1 cellular context compared by ENCODE assay signal in genomic region chr10:86706401-86706841, GRCh38.
TF ChIP-seq lines count a peak whose summit lies in the region.

No MANE protein-coding gene starts in this region.

TF ChIP-seq in GM23338, 12 proteins besides CTCF, POLR2A, EP300 and RAD21:
- TF ChIP-seq ZNF114 (CRISPR knock-in tag; IDR thresholded peaks at IDR 0.05) (no peak), NANOG (IDR thresholded peaks at IDR 0.05; ENCODE audit: borderline replicate concordance) (no peak), STAT1 (IDR thresholded peaks at IDR 0.05; ENCODE audit: unreplicated experiment) (no peak), CREB1 (CRISPR knock-in tag; IDR thresholded peaks at IDR 0.05; ENCODE audit: low read depth) (no peak), ZNF331 (CRISPR knock-in tag; IDR thresholded peaks at IDR 0.05; ENCODE audit: low read depth) (no peak), ETS1 (IDR thresholded peaks at IDR 0.05) (no peak), EZH2phosphoT487 (IDR thresholded peaks at IDR 0.05; ENCODE audit: unreplicated experiment) (no peak)
- TF ChIP-seq, protein P1, sequence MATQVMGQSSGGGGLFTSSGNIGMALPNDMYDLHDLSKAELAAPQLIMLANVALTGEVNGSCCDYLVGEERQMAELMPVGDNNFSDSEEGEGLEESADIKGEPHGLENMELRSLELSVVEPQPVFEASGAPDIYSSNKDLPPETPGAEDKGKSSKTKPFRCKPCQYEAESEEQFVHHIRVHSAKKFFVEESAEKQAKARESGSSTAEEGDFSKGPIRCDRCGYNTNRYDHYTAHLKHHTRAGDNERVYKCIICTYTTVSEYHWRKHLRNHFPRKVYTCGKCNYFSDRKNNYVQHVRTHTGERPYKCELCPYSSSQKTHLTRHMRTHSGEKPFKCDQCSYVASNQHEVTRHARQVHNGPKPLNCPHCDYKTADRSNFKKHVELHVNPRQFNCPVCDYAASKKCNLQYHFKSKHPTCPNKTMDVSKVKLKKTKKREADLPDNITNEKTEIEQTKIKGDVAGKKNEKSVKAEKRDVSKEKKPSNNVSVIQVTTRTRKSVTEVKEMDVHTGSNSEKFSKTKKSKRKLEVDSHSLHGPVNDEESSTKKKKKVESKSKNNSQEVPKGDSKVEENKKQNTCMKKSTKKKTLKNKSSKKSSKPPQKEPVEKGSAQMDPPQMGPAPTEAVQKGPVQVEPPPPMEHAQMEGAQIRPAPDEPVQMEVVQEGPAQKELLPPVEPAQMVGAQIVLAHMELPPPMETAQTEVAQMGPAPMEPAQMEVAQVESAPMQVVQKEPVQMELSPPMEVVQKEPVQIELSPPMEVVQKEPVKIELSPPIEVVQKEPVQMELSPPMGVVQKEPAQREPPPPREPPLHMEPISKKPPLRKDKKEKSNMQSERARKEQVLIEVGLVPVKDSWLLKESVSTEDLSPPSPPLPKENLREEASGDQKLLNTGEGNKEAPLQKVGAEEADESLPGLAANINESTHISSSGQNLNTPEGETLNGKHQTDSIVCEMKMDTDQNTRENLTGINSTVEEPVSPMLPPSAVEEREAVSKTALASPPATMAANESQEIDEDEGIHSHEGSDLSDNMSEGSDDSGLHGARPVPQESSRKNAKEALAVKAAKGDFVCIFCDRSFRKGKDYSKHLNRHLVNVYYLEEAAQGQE (IDR thresholded peaks at IDR 0.05; ENCODE audit: unreplicated experiment) = no peak
